Comparison of ENCODE assay signal across 16 cellular contexts in genomic region chr16:50050802-50051201, GRCh38. TPM values are rescaled to one million over a fixed set of nuclear protein-coding genes. Genes with fewer than 3 reads are reported as not detected.
A peak's percentile ranks its signal among the peaks of the same experiment; 100 is the strongest.
DNase-seq lines count a peak whose midpoint lies in the region; ATAC-seq and TF ChIP-seq lines count a peak whose summit lies in the region.
"Had no signal": no experiment of that assay in that cellular context is flagged by ENCODE, and none has a peak within 500 bp of the region (broad histone marks: within the 10 kb centered on the region; RNA-seq: fewer than 3 reads in every experiment).

No MANE protein-coding gene starts in this region.

- in situ Hi-C loops in astrocyte of the spinal cord (cut with HindIII; ENCODE audit: low sequenced_read_pairs) = no loop called here

- TF ChIP-seq CTCF in AG10803 (conservative IDR thresholded peaks at IDR 0.05; ENCODE audit: low read length) (no peak), HFFc6 (IDR thresholded peaks at IDR 0.05) (no peak), astrocyte of the spinal cord (IDR thresholded peaks at IDR 0.05; ENCODE audit: low read depth, low read length) (no peak), fibroblast of villous mesenchyme (IDR thresholded peaks at IDR 0.05; ENCODE audit: insufficient read depth, low read depth, low read length) (no peak)

- H3K4me3 Mint-ChIP-seq in HFFc6 = no peak overlapping the region

- H3K36me3 Mint-ChIP-seq in HFFc6 (ENCODE audit: low read depth) = no peaks in the 10 kb centered on the region

- DNase-seq in AG10803 (ENCODE audit: low read depth) (peak; percentile 47), HFFc6 (peak; percentile 19), astrocyte of the spinal cord (ENCODE audit: low read depth, low spot score) (peak; percentile 19), fibroblast of villous mesenchyme (ENCODE audit: low read depth) (peak; percentile 22), cortex of kidney (lab: John Stamatoyannopoulos, UW) (no peak)
- DNase-seq in stimulated activated CD4-positive, alpha-beta T cell treated with anti-CD3 and anti-CD28 coated beads, Interleukin-12 subunit alpha, Interleukin-12 subunit beta, amount 100 ng/mL, for 4 hours = no peak
- DNase-seq: C1 segment of cervical spinal cord, GOT3, NCI-H1417 treated with DMSO at 0.1 percent for 48 hours, NCI-H187 treated with DMSO at 0.1 percent for 48 hours, NCI-H226, NCI-H526, PC-3, SIG-M5, SW 1271 had no signal

- no peak for ATAC-seq in GM21786 (IDR thresholded peaks at IDR 0.05; ENCODE audit: unreplicated experiment)
- ATAC-seq: PC-3 had no signal

- H3K27ac Mint-ChIP-seq in HFFc6 = no peak overlapping the region

- H3K9me3 Mint-ChIP-seq in HFFc6 = no peaks in the 10 kb centered on the region; the same call in 1 of the 2 replicates

- peaks cover 5% of the 10 kb centered on the region; the same call in 1 of the 2 replicates for H3K4me1 Mint-ChIP-seq in HFFc6 (ENCODE audit: low read depth)

- H3K27me3 Mint-ChIP-seq in HFFc6 (ENCODE audit: insufficient read depth) = no peaks in the 10 kb centered on the region; the same call in 1 of the 2 replicates

- H3K4me3 ChIP-seq in AG10803 (ENCODE audit: low read length) = no peak overlapping the region
- no peak overlapping the region for H3K4me3 ChIP-seq in astrocyte of the spinal cord (ENCODE audit: low read depth, low read length)
- H3K4me3 ChIP-seq in fibroblast of villous mesenchyme (ENCODE audit: low read depth, low read length) = no peak overlapping the region

RNA-seq across cellular contexts. Expression of gene HEATR3, which starts 15.0 kb away (rescaled TPM):
- 10 to 100 TPM; 17.2 to 23.8 (median 19.6) TPM for total RNA-seq in HFFc6 (2021; fragmentation: NEBNext Ultra II Directional; extraction: Animal tissue kit (Norgen Biotek cat#: 25700))
- 31.2 and 34.5 TPM in 2 replicates for total RNA-seq in fibroblast of villous mesenchyme

RNA-seq across cellular contexts. Expression of gene CNEP1R1, which starts 25.8 kb away (rescaled TPM):
- total RNA-seq in HFFc6 (2021; fragmentation: NEBNext Ultra II Directional; extraction: Animal tissue kit (Norgen Biotek cat#: 25700)) = 10 to 100 TPM; 22.7 to 28.1 (median 24.2) TPM
- total RNA-seq in fibroblast of villous mesenchyme = 26.7 and 44.5 TPM in 2 replicates

Comparison
In these comparisons a context has a peak if more than half of its experiments do, and no peak if none do; other contexts are left out.
1. DNase-seq: peak in AG10803 (single experiment), HFFc6 (single experiment), astrocyte of the spinal cord (single experiment) and fibroblast of villous mesenchyme (single experiment); none in cortex of kidney (single experiment) and stimulated activated CD4-positive, alpha-beta T cell treated with anti-CD3 and anti-CD28 coated beads, Interleukin-12 subunit alpha, Interleukin-12 subunit beta, amount 100 ng/mL, for 4 hours (single experiment).